8 cellular contexts compared by ENCODE assay signal in the genomic region with DNA sequence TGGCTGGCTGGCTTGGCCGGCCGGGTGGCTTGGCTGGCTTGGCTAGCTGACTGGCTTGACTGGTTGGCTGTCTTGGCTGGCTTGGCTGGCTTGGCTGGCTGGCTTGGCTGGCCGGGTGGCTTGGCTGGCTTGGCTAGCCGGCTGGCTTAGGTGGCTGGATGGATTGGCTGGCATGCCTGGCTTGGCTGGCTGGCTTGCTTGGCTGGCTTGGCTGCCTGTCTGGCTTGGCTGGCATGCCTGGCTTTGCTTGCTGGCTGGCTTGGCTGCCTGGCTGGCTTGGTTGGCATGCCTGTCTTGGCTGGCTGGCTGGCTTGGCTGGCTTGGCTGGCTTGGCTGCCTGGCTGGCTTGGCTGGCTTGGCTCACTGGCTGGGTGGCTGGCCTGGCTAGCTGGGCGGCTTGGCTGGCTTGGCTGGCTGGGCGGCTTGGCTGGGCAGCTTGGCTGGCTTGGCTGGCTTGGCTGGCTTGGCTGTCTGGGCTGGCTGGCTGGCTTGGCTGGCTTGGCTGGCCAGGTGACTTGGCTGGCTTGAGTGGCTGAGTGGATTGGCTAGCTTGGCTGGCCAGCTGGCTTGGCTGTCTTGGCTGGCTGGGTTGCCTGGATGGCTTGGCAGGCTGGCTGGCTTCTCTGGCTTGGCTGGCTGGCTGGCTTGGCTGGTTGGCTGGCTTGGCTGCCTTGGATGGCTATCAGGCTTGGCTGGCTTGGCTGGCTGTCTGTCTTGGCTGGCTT.
A peak's percentile ranks its signal among the peaks of the same experiment; 100 is the strongest.
DNase-seq lines count a peak whose midpoint lies in the region; ATAC-seq and TF ChIP-seq lines count a peak whose summit lies in the region.
"Not testable (repeated sequence)": the region's sequence is repeated elsewhere in the genome, so short reads cannot be mapped to it uniquely, and the experiment has no call there.

No MANE protein-coding gene starts in this region.

- not testable (repeated sequence) for H3K4me3 Mint-ChIP-seq in T-helper 2 cell treated with Interferon-gamma antibody and Interleukin-4, amounts not matched to agents 5 μg/mL and 100 μg/mL, for 36 hours; activated naive CD8-positive, alpha-beta T cell treated with anti-CD3 and anti-CD28 coated beads, Interleukin-2, amount 50 U/mL, for 24 hours; glutamatergic neuron (ENCODE audit: unreplicated experiment)

- not testable (repeated sequence) for H3K4me1 Mint-ChIP-seq in T-helper 2 cell treated with Interferon-gamma antibody and Interleukin-4, amounts not matched to agents 5 μg/mL and 100 μg/mL, for 36 hours (ENCODE audit: low read depth); activated naive CD8-positive, alpha-beta T cell treated with anti-CD3 and anti-CD28 coated beads, Interleukin-2, amount 50 U/mL, for 24 hours; glutamatergic neuron (ENCODE audit: low read depth, unreplicated experiment)

- not testable (repeated sequence) for H3K9me3 Mint-ChIP-seq in T-helper 2 cell treated with Interferon-gamma antibody and Interleukin-4, amounts not matched to agents 5 μg/mL and 100 μg/mL, for 36 hours; activated naive CD8-positive, alpha-beta T cell treated with anti-CD3 and anti-CD28 coated beads, Interleukin-2, amount 50 U/mL, for 24 hours; glutamatergic neuron (ENCODE audit: unreplicated experiment)

- not testable (repeated sequence) for TF ChIP-seq CTCF in glutamatergic neuron (IDR thresholded peaks at IDR 0.05; ENCODE audit: partially characterized antibody, unreplicated experiment); mucosa of descending colon (IDR thresholded peaks at IDR 0.05); tibial artery (IDR thresholded peaks at IDR 0.05)

- not testable (repeated sequence) for ATAC-seq in activated naive CD8-positive, alpha-beta T cell treated with anti-CD3 and anti-CD28 coated beads, Interleukin-2, amount 50 U/mL, for 24 hours; mucosa of descending colon

- not testable (repeated sequence) for H3K27ac Mint-ChIP-seq in T-helper 2 cell treated with Interferon-gamma antibody and Interleukin-4, amounts not matched to agents 5 μg/mL and 100 μg/mL, for 36 hours; activated naive CD8-positive, alpha-beta T cell treated with anti-CD3 and anti-CD28 coated beads, Interleukin-2, amount 50 U/mL, for 24 hours; glutamatergic neuron (ENCODE audit: unreplicated experiment)

- not testable (repeated sequence) for H3K27me3 ChIP-seq in tibial artery

- DNase-seq in Daoy (ENCODE audit: low read depth) (peak; percentile 37), glutamatergic neuron (peak; percentile 48), mucosa of descending colon (peak; percentile 32 to 89 (median 53)), tibial artery (peak; percentile 65 to 89)
- DNase-seq in T-helper 2 cell treated with Interferon-gamma antibody and Interleukin-4, amounts not matched to agents 5 μg/mL and 100 μg/mL, for 36 hours (ENCODE audit: low spot score): peak; percentile 25
- DNase-seq in activated CD8-positive, alpha-beta memory T cell treated with anti-CD3 and anti-CD28 coated beads, Interleukin-2, amount 50 U/mL, for 48 hours: peak; percentile 78
- DNase-seq in activated naive CD8-positive, alpha-beta T cell treated with anti-CD3 and anti-CD28 coated beads, Interleukin-2, amount 50 U/mL, for 24 hours: peak; percentile 38
- peak; percentile 42 for DNase-seq in stimulated activated CD4-positive, alpha-beta T cell treated with anti-CD3 and anti-CD28 coated beads, Interleukin-15, amount 100 ng/mL, for 24 hours

- not testable (repeated sequence) for H3K27ac ChIP-seq in tibial artery

- not testable (repeated sequence) for H3K9me3 ChIP-seq in mucosa of descending colon
- peaks cover 0 to 27% (median 14%) of the 10 kb centered on the region in 3 donors for H3K9me3 ChIP-seq in tibial artery

- H3K36me3 Mint-ChIP-seq in T-helper 2 cell treated with Interferon-gamma antibody and Interleukin-4, amounts not matched to agents 5 μg/mL and 100 μg/mL, for 36 hours (ENCODE audit: low read depth); activated naive CD8-positive, alpha-beta T cell treated with anti-CD3 and anti-CD28 coated beads, Interleukin-2, amount 50 U/mL, for 24 hours (ENCODE audit: low read depth); glutamatergic neuron (ENCODE audit: unreplicated experiment): not testable (repeated sequence)

- not testable (repeated sequence) for H3K36me3 ChIP-seq in mucosa of descending colon (ENCODE audit: low read depth); tibial artery

- not testable (repeated sequence) for H3K27me3 Mint-ChIP-seq in T-helper 2 cell treated with Interferon-gamma antibody and Interleukin-4, amounts not matched to agents 5 μg/mL and 100 μg/mL, for 36 hours (ENCODE audit: low read depth); activated naive CD8-positive, alpha-beta T cell treated with anti-CD3 and anti-CD28 coated beads, Interleukin-2, amount 50 U/mL, for 24 hours; glutamatergic neuron (ENCODE audit: unreplicated experiment)

- intact Hi-C loops in mucosa of descending colon (cut with DNase I, micrococcal nuclease); tibial artery (cut with DNase I; ENCODE audit: low total_unique reads): not testable (repeated sequence)

- H3K4me3 ChIP-seq in mucosa of descending colon, tibial artery: not testable (repeated sequence)

- H3K4me1 ChIP-seq in mucosa of descending colon (ENCODE audit: low read depth); tibial artery: not testable (repeated sequence)

Comparison
In these comparisons a context has a peak if more than half of its experiments do, and no peak if none do; other contexts are left out.
1. DNase-seq: peak in every context shown above with its lines; median percentile 78 in activated CD8-positive, alpha-beta memory T cell treated with anti-CD3 and anti-CD28 coated beads, Interleukin-2, amount 50 U/mL, for 48 hours; 77 in tibial artery; 53 in mucosa of descending colon; 48 in glutamatergic neuron; 42 in stimulated activated CD4-positive, alpha-beta T cell treated with anti-CD3 and anti-CD28 coated beads, Interleukin-15, amount 100 ng/mL, for 24 hours; 38 in activated naive CD8-positive, alpha-beta T cell treated with anti-CD3 and anti-CD28 coated beads, Interleukin-2, amount 50 U/mL, for 24 hours; 37 in Daoy; 25 in T-helper 2 cell treated with Interferon-gamma antibody and Interleukin-4, amounts not matched to agents 5 μg/mL and 100 μg/mL, for 36 hours.